Comparison of ENCODE assay signal across 33 cellular contexts in the genomic region with DNA sequence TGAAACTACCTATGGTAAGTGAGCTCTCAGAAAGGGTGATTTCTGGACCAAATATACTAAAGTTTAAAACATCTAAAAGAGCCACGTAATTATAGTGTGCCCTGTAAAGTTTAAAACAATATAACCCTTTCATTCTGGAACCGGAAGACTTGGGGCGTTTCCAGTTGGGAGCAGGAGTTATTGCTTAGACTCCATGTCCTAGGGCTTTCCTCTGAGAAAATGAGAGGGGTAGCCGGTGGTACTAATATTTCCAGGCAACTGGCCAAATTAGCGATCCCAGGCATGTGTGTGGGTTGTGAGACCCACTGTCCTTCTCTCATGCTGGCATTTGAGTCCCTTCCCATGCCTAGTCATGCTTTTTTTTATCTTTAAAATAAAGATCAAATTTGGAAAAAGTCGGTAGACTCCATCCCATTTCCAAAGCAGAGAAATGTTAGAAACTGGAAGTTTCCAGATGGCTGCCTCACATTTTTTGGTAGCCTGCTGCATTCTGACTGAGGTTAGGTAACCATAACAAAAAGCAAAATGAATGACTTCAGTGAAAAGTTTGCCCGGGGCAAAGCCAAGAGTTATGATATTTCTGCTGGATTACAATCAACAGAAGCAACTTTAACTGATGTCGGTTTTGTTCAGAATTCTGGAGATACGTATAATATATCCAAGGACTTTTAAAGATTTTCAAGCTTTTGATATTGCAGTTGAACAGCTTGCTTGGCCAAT.
DNase-seq lines count a peak whose midpoint lies in the region; ATAC-seq and TF ChIP-seq lines count a peak whose summit lies in the region.
"Had no signal": no experiment of that assay in that cellular context is flagged by ENCODE, and none has a peak within 500 bp of the region (broad histone marks: within the 10 kb centered on the region; RNA-seq: fewer than 3 reads in every experiment).

No MANE protein-coding gene starts in this region.

- peak overlapping the region; percentile 42 for H3K4me3 Mint-ChIP-seq in osteocyte (ENCODE audit: unreplicated experiment)
- H3K4me3 Mint-ChIP-seq: naive B cell, type B pancreatic cell had no signal

- H3K9me3 Mint-ChIP-seq in osteocyte (ENCODE audit: unreplicated experiment), result no peaks in the 10 kb centered on the region
- H3K9me3 Mint-ChIP-seq: activated T-helper 2 cell treated with anti-CD3 and anti-CD28 coated beads, Interferon-gamma antibody, Interleukin-2, Interleukin-4, amounts not matched to agents 10 μg/mL and 5 μg/mL and 100 μg/mL, durations not matched to agents 14 hours and 24 hours and 36 hours; type B pancreatic cell had no signal

- no peaks in the 10 kb centered on the region for H3K27me3 Mint-ChIP-seq in osteocyte (ENCODE audit: unreplicated experiment)
- H3K27me3 Mint-ChIP-seq: type B pancreatic cell had no signal

- no peaks in the 10 kb centered on the region for H3K9me3 ChIP-seq in MG63
- H3K9me3 ChIP-seq in prostate gland, result no peaks in the 10 kb centered on the region
- H3K9me3 ChIP-seq: left lung, neutrophil had no signal

- no peaks in the 10 kb centered on the region for H3K36me3 Mint-ChIP-seq in osteocyte (ENCODE audit: unreplicated experiment)
- H3K36me3 Mint-ChIP-seq: naive B cell, type B pancreatic cell had no signal

- H3K27me3 ChIP-seq in BJ (ENCODE audit: control insufficient read depth, insufficient read depth, low read length), result no peaks in the 10 kb centered on the region
- no peaks in the 10 kb centered on the region for H3K27me3 ChIP-seq in MG63
- no peaks in the 10 kb centered on the region for H3K27me3 ChIP-seq in prostate gland (replicated peaks; ENCODE audit: insufficient read depth)
- H3K27me3 ChIP-seq: left lung, neutrophil had no signal

- H3K27ac Mint-ChIP-seq in osteocyte (ENCODE audit: unreplicated experiment), result peak overlapping the region; percentile 89
- H3K27ac Mint-ChIP-seq: activated T-helper 2 cell treated with anti-CD3 and anti-CD28 coated beads, Interferon-gamma antibody, Interleukin-2, Interleukin-4, amounts not matched to agents 10 μg/mL and 5 μg/mL and 100 μg/mL, durations not matched to agents 14 hours and 24 hours and 36 hours; naive B cell; type B pancreatic cell had no signal

- H3K4me1 Mint-ChIP-seq in osteocyte (ENCODE audit: unreplicated experiment), result peaks cover 21% of the 10 kb centered on the region
- H3K4me1 Mint-ChIP-seq: naive B cell had no signal

- POLR2A ChIA-PET in BJ (lab: Charles Lee), result no interaction called here

- intact Hi-C loops in prostate gland (cut with DNase I), result no loop called here

- TF ChIP-seq POLR2A in prostate gland (IDR thresholded peaks at IDR 0.05), result no peak

- no peaks in the 10 kb centered on the region for H3K4me1 ChIP-seq in prostate gland (replicated peaks)
- H3K4me1 ChIP-seq: left lung, psoas muscle had no signal

- no peaks in the 10 kb centered on the region for H3K36me3 ChIP-seq in BJ (ENCODE audit: control insufficient read depth, insufficient read depth, low read length)
- no peaks in the 10 kb centered on the region for H3K36me3 ChIP-seq in MG63
- H3K36me3 ChIP-seq in prostate gland, result no peaks in the 10 kb centered on the region
- H3K36me3 ChIP-seq: left lung, neutrophil, WERI-Rb-1 had no signal

- TF ChIP-seq CTCF in BJ (IDR thresholded peaks at IDR 0.05; ENCODE audit: insufficient read depth, low read depth, low read length) (no peak), osteocyte (IDR thresholded peaks at IDR 0.05) (no peak), prostate gland (IDR thresholded peaks at IDR 0.05) (no peak)

- WGBS in prostate gland, result 50% methylated on average over 9 of the region's 9 CpGs

- H3K4me3 ChIP-seq in BJ (ENCODE audit: low read depth, low read length) (no peak overlapping the region), MG63 (peak overlapping the region; percentile 21), prostate gland (no peak overlapping the region)
- H3K4me3 ChIP-seq: left lung, psoas muscle had no signal

- no peak for ATAC-seq in GM19463 (IDR thresholded peaks at IDR 0.05; ENCODE audit: unreplicated experiment)
- ATAC-seq: HepG2, left lung, psoas muscle, sciatic nerve had no signal

- DNase-seq in BJ (ENCODE audit: low read depth), result peak; percentile 4
- DNase-seq in MG63, result peak; percentile 28
- peak; percentile 29 for DNase-seq in epidermal melanocyte (ENCODE audit: insufficient read length, low spot score)
- DNase-seq in osteocyte (ENCODE audit: extremely low spot score, unreplicated experiment), result no peak
- DNase-seq in stimulated activated CD4-positive, alpha-beta T cell treated with anti-CD3 and anti-CD28 coated beads, Interleukin-4, amount 100 ng/mL, for 1 hour, result no peak
- DNase-seq in activated CD4-positive, alpha-beta T cell treated with anti-CD3 and anti-CD28 coated beads for 48 hours, result no peak
- no peak for DNase-seq in prostate gland (ENCODE audit: low spot score)
- DNase-seq: activated CD4-positive, alpha-beta T cell treated with anti-CD3 and anti-CD28 coated beads for 4 hours; activated CD8-positive, alpha-beta memory T cell treated with anti-CD3 and anti-CD28 coated beads for 24 hours; activated naive CD4-positive, alpha-beta T cell treated with anti-CD3 and anti-CD28 coated beads, Interleukin-2, amount 50 U/mL, for 16 hours; activated T-cell treated with anti-CD3 and anti-CD28 coated beads for 4 hours; amniotic stem cell; C1 segment of cervical spinal cord; COR-L47; glutamatergic neuron; Karpas-422; left lung; MV-4-11; naive B cell; NCI-H1436; NCI-H2081 treated with DMSO at 0.1 percent for 48 hours; NCI-H226; psoas muscle; SHP77 treated with DMSO at 0.1 percent for 48 hours; stimulated activated CD4-positive, alpha-beta T cell treated with anti-CD3 and anti-CD28 coated beads, Interleukin-4, amount 100 ng/mL, for 24 hours; T1000; WERI-Rb-1 had no signal

- no peak overlapping the region for H3K27ac ChIP-seq in prostate gland
- H3K27ac ChIP-seq: left lung, neutrophil, psoas muscle, WERI-Rb-1 had no signal

- CTCF ChIA-PET in BJ (lab: Yijun Ruan, JAX), result interaction anchor here (0.6 kb wide), 1 partner anchor 31 kb away, joined by 3 read pairs; no protein-coding TSS in a partner anchor

Comparison
In these comparisons a context has a peak if more than half of its experiments do, and no peak if none do; other contexts are left out.
1. DNase-seq: peak in BJ (single experiment), MG63 (single experiment) and epidermal melanocyte (single experiment); none in osteocyte (single experiment), stimulated activated CD4-positive, alpha-beta T cell treated with anti-CD3 and anti-CD28 coated beads, Interleukin-4, amount 100 ng/mL, for 1 hour (single experiment), activated CD4-positive, alpha-beta T cell treated with anti-CD3 and anti-CD28 coated beads for 48 hours (single experiment) and prostate gland (single experiment).